18 cellular contexts compared by ENCODE assay signal in the genomic region with DNA sequence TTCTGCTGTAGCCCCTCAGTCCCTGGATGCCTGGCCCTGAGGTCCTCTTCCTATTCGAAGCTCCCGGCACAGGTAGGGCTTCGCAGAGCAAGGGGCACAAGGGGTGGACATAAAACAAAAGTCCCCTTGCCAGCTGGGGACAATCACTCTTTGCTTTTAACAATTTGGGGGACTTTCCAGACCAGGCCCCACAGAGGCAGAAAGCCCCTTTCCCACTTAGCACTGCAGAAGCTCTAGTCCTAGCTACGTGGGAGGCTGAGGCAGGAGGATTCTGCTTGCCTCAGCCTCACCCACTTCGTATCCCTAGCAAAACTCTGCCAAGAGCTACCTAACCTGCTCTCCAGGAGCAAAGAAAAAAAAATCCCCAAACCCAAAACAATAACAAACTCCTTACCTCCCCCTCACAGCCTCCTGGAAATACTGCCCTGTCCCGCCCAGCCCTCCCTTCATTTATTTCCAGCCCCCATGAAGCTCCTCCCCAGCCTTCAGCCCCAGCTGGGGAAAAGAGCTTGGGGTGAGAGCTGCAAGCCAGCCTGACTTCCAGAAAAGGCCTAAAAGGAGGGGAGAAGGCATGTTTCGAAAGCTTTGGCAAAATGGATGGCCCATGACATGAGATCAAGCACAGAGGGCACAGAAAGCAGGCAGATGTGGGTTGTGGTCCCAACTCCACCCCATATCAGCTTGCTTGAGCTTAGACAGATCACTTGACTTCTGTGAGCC. TPM values are rescaled to one million over a fixed set of nuclear protein-coding genes. Genes with fewer than 3 reads are reported as not detected.
DNase-seq lines count a peak whose midpoint lies in the region; ATAC-seq and TF ChIP-seq lines count a peak whose summit lies in the region.
"Had no signal": no experiment of that assay in that cellular context is flagged by ENCODE, and none has a peak within 500 bp of the region (broad histone marks: within the 10 kb centered on the region; RNA-seq: fewer than 3 reads in every experiment).

A gene with protein sequence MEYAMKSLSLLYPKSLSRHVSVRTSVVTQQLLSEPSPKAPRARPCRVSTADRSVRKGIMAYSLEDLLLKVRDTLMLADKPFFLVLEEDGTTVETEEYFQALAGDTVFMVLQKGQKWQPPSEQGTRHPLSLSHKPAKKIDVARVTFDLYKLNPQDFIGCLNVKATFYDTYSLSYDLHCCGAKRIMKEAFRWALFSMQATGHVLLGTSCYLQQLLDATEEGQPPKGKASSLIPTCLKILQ (minus strand): TSS at position 424 of the 720 bp plus-strand sequence. CDS start 1,767 bp downstream, outside the sequence.

- no peak for TF ChIP-seq CTCF in Caco-2 (IDR thresholded peaks at IDR 0.05; ENCODE audit: insufficient read depth in 1 of 2, low read depth in 1 of 2, low read length in 1 of 2, severe bottlenecking in 1 of 2, unreplicated experiment in 1 of 2)
- TF ChIP-seq CTCF in HEK293 (tag by site-specific recombination; IDR thresholded peaks at IDR 0.05), result no peak

- ATAC-seq in central memory CD8-positive, alpha-beta T cell (replicated peaks; ENCODE audit: extremely low read depth, poor library complexity, severe bottlenecking), result no peak
- no peak for ATAC-seq in activated T-cell treated with anti-CD3 and anti-CD28 coated beads, Interleukin-2, amount 50 U/mL, for 4 hours
- ATAC-seq: CD8-positive, alpha-beta T cell; SK-N-SH treated with all-trans-retinoic acid at 6 μM for 48 hours; stimulated activated memory B cell treated with anti-CD40 and anti-IgM and Interleukin-4, amounts not matched to agents 10 μg/mL and 1 μg/mL and 100 μg/mL, for 72 hours had no signal

- no peaks in the 10 kb centered on the region for H3K36me3 Mint-ChIP-seq in Caco-2 (ENCODE audit: insufficient read depth, unreplicated experiment)
- no peaks in the 10 kb centered on the region for H3K36me3 Mint-ChIP-seq in central memory CD8-positive, alpha-beta T cell (ENCODE audit: insufficient read depth)
- no peaks in the 10 kb centered on the region for H3K36me3 Mint-ChIP-seq in activated T-cell treated with anti-CD3 and anti-CD28 coated beads, Interleukin-2, amount 50 U/mL, for 4 hours (ENCODE audit: insufficient read depth)
- H3K36me3 Mint-ChIP-seq: CD8-positive, alpha-beta T cell; naive B cell; stimulated activated memory B cell treated with anti-CD40 and anti-IgM and Interleukin-4, amounts not matched to agents 10 μg/mL and 1 μg/mL and 100 μg/mL, for 72 hours had no signal

- CTCF ChIA-PET in Caco-2 (lab: Charles Lee), result no interaction called here
- CTCF ChIA-PET in HEK293 (lab: Yijun Ruan, JAX), result interaction anchor here (0.6 to 1.6 kb wide), 4 partner anchors 9 to 242 kb away, joined by 3 read pairs; no protein-coding TSS in a partner anchor

- H3K4me3 ChIP-seq in Caco-2 (ENCODE audit: low read depth, low read length), result no peak within 1 kb of the TSS
- H3K4me3 ChIP-seq in HEK293 (ENCODE audit: low read depth, low read length), result no peak within 1 kb of the TSS
- H3K4me3 ChIP-seq: colonic mucosa had no signal

- no peaks in the 10 kb centered on the region for H3K27me3 ChIP-seq in Caco-2 (replicated peaks; ENCODE audit: control insufficient read depth, insufficient read depth, low read length)
- H3K27me3 ChIP-seq: colonic mucosa had no signal

- no peak within 1 kb of the TSS for H3K4me3 Mint-ChIP-seq in Caco-2 (ENCODE audit: unreplicated experiment)
- H3K4me3 Mint-ChIP-seq in central memory CD8-positive, alpha-beta T cell, result no peak within 1 kb of the TSS
- no peak within 1 kb of the TSS for H3K4me3 Mint-ChIP-seq in activated T-cell treated with anti-CD3 and anti-CD28 coated beads, Interleukin-2, amount 50 U/mL, for 4 hours
- H3K4me3 Mint-ChIP-seq: CD8-positive, alpha-beta T cell; stimulated activated memory B cell treated with anti-CD40 and anti-IgM and Interleukin-4, amounts not matched to agents 10 μg/mL and 1 μg/mL and 100 μg/mL, for 72 hours had no signal

- H3K27ac ChIP-seq in HEK293 (ENCODE audit: extremely low read depth, low read depth, low read length), result no peak within 1 kb of the TSS
- H3K27ac ChIP-seq: colonic mucosa had no signal

- POLR2A ChIA-PET in Caco-2 (lab: Charles Lee), result interaction anchor here (0.6 kb wide), 2 partner anchors 37 to 73 kb away, joined by 6 to 9 read pairs; no protein-coding TSS in a partner anchor
- POLR2A ChIA-PET in HEK293 (lab: Yijun Ruan, JAX), result interaction anchor here (0.7 to 2.1 kb wide), 3 partner anchors 11 to 53 kb away, joined by 3 to 4 read pairs (median 3); a partner anchor contains a TSS

- no peaks in the 10 kb centered on the region for H3K27me3 Mint-ChIP-seq in Caco-2 (ENCODE audit: insufficient read depth, unreplicated experiment)
- H3K27me3 Mint-ChIP-seq in central memory CD8-positive, alpha-beta T cell, result no peaks in the 10 kb centered on the region
- H3K27me3 Mint-ChIP-seq in activated T-cell treated with anti-CD3 and anti-CD28 coated beads, Interleukin-2, amount 50 U/mL, for 4 hours (ENCODE audit: low read depth), result peaks cover 2% of the 10 kb centered on the region

- BruUV-seq in Caco-2 (replicated peaks; lab: Mats Ljungman, UMichigan), result no TSS peak

- intact Hi-C loops in Caco-2 (cut with micrococcal nuclease; ENCODE audit: unreplicated experiment) (no loop called here), posterior vena cava (cut with DNase I) (no loop called here)

- no peaks in the 10 kb centered on the region for H3K9me3 ChIP-seq in Caco-2
- H3K9me3 ChIP-seq in HEK293 (ENCODE audit: control insufficient read depth, insufficient read depth, low read depth, low read length), result no peaks in the 10 kb centered on the region
- H3K9me3 ChIP-seq: colonic mucosa had no signal

- peaks cover 25% of the 10 kb centered on the region for H3K4me1 Mint-ChIP-seq in Caco-2 (ENCODE audit: low read depth, unreplicated experiment)
- no peaks in the 10 kb centered on the region for H3K4me1 Mint-ChIP-seq in central memory CD8-positive, alpha-beta T cell
- no peaks in the 10 kb centered on the region for H3K4me1 Mint-ChIP-seq in activated T-cell treated with anti-CD3 and anti-CD28 coated beads, Interleukin-2, amount 50 U/mL, for 4 hours (ENCODE audit: low read depth)
- H3K4me1 Mint-ChIP-seq: naive B cell; stimulated activated memory B cell treated with anti-CD40 and anti-IgM and Interleukin-4, amounts not matched to agents 10 μg/mL and 1 μg/mL and 100 μg/mL, for 72 hours had no signal

- DNase-seq in Caco-2 (no peak), posterior vena cava (ENCODE audit: low spot score) (peak; percentile 24), RKO (ENCODE audit: low spot score) (no peak), NCI-H1417 treated with DMSO at 0.1 percent for 48 hours (lab: John Stamatoyannopoulos, UW) (no peak)
- DNase-seq in central memory CD8-positive, alpha-beta T cell (ENCODE audit: low spot score in 2 of 2), result no peak
- no peak for DNase-seq in activated T-cell treated with anti-CD3 and anti-CD28 coated beads, Interleukin-2, amount 50 U/mL, for 4 hours
- DNase-seq in stimulated activated CD4-positive, alpha-beta T cell treated with anti-CD3 and anti-CD28 coated beads, Interleukin-4, amount 100 ng/mL, for 24 hours, result no peak
- DNase-seq: activated CD4-positive, alpha-beta T cell treated with anti-CD3 and anti-CD28 coated beads for 48 hours; CD8-positive, alpha-beta T cell; colonic mucosa; naive B cell; NCI-H2107; NCI-H524 treated with DMSO at 0.1 percent for 48 hours had no signal

- peak within 1 kb of the TSS; percentile 11 for H3K27ac Mint-ChIP-seq in Caco-2 (ENCODE audit: unreplicated experiment)
- peak within 1 kb of the TSS; percentile 46 for H3K27ac Mint-ChIP-seq in central memory CD8-positive, alpha-beta T cell (ENCODE audit: low read depth)
- H3K27ac Mint-ChIP-seq: CD8-positive, alpha-beta T cell; naive B cell; progenitor cell of endocrine pancreas had no signal

- peaks cover 34% of the 10 kb centered on the region for H3K4me1 ChIP-seq in Caco-2
- H3K4me1 ChIP-seq in HEK293 (ENCODE audit: control insufficient read depth, insufficient read depth, low read length), result no peaks in the 10 kb centered on the region
- H3K4me1 ChIP-seq: colonic mucosa had no signal

- no peaks in the 10 kb centered on the region for H3K9me3 Mint-ChIP-seq in Caco-2 (ENCODE audit: unreplicated experiment)
- no peaks in the 10 kb centered on the region for H3K9me3 Mint-ChIP-seq in central memory CD8-positive, alpha-beta T cell
- H3K9me3 Mint-ChIP-seq in activated T-cell treated with anti-CD3 and anti-CD28 coated beads, Interleukin-2, amount 50 U/mL, for 4 hours, result no peaks in the 10 kb centered on the region
- H3K9me3 Mint-ChIP-seq: CD8-positive, alpha-beta T cell; naive B cell; stimulated activated memory B cell treated with anti-CD40 and anti-IgM and Interleukin-4, amounts not matched to agents 10 μg/mL and 1 μg/mL and 100 μg/mL, for 72 hours had no signal

- no peaks in the 10 kb centered on the region for H3K36me3 ChIP-seq in Caco-2 (ENCODE audit: control insufficient read depth, insufficient read depth, low read length)
- H3K36me3 ChIP-seq in HEK293 (ENCODE audit: control insufficient read depth in 2 of 2, insufficient read depth in 1 of 2, low read length in 2 of 2), result no peaks in the 10 kb centered on the region
- H3K36me3 ChIP-seq: colonic mucosa had no signal

TF ChIP-seq in HEK293, 187 proteins besides CTCF, POLR2A, EP300 and RAD21 (continues in another document):
- TF ChIP-seq ZNF2 (tag by site-specific recombination; IDR thresholded peaks at IDR 0.05), result no peak
- TF ChIP-seq, protein P1, sequence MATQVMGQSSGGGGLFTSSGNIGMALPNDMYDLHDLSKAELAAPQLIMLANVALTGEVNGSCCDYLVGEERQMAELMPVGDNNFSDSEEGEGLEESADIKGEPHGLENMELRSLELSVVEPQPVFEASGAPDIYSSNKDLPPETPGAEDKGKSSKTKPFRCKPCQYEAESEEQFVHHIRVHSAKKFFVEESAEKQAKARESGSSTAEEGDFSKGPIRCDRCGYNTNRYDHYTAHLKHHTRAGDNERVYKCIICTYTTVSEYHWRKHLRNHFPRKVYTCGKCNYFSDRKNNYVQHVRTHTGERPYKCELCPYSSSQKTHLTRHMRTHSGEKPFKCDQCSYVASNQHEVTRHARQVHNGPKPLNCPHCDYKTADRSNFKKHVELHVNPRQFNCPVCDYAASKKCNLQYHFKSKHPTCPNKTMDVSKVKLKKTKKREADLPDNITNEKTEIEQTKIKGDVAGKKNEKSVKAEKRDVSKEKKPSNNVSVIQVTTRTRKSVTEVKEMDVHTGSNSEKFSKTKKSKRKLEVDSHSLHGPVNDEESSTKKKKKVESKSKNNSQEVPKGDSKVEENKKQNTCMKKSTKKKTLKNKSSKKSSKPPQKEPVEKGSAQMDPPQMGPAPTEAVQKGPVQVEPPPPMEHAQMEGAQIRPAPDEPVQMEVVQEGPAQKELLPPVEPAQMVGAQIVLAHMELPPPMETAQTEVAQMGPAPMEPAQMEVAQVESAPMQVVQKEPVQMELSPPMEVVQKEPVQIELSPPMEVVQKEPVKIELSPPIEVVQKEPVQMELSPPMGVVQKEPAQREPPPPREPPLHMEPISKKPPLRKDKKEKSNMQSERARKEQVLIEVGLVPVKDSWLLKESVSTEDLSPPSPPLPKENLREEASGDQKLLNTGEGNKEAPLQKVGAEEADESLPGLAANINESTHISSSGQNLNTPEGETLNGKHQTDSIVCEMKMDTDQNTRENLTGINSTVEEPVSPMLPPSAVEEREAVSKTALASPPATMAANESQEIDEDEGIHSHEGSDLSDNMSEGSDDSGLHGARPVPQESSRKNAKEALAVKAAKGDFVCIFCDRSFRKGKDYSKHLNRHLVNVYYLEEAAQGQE (tag by site-specific recombination; IDR thresholded peaks at IDR 0.05), result no peak

RNA-seq across cellular contexts. Expression of the gene that starts here (rescaled TPM):
- total RNA-seq in Caco-2 (2022) (1.9 and 3.8 TPM in 2 replicates), posterior vena cava (1 to 10 TPM; 1.2 to 2.9 TPM)
- total RNA-seq in activated T-cell treated with anti-CD3 and anti-CD28 coated beads, Interleukin-2, amount 50 U/mL, for 4 hours, result not detected
- total RNA-seq: CD8-positive, alpha-beta T cell; progenitor cell of endocrine pancreas; urinary bladder had no signal
